ENCODE assay signal across 15 cellular contexts in genomic region chr5:56917534-56917933, GRCh38.
"Had no signal": no experiment of that assay in that cellular context is flagged by ENCODE, and none has a peak within 500 bp of the region (broad histone marks: within the 10 kb centered on the region; RNA-seq: fewer than 3 reads in every experiment).

No MANE protein-coding gene starts in this region.

- H3K4me3 ChIP-seq: gastrocnemius medialis had no signal

- H3K27ac Mint-ChIP-seq: activated naive CD8-positive, alpha-beta T cell treated with anti-CD3 and anti-CD28 coated beads, Interleukin-2, amount 50 U/mL, for 24 hours; activated T-helper 1 cell treated with anti-CD3 and anti-CD28 coated beads, Interleukin-12 subunit alpha, Interleukin-12 subunit beta, Interleukin-2, Interleukin-4 antibody, amounts not matched to agents 30 ng/mL and 10 ng/mL and 1 ng/mL, durations not matched to agents 14 hours and 24 hours and 36 hours; stimulated activated naive CD8-positive, alpha-beta T cell treated with anti-CD3 and anti-CD28 coated beads, Interleukin-15, Interleukin-2, amounts not matched to agents 100 ng/mL and 50 ng/mL, for 24 hours had no signal

- H3K9me3 ChIP-seq: gastrocnemius medialis had no signal

- ATAC-seq: activated CD8-positive, alpha-beta T cell treated with anti-CD3 and anti-CD28 coated beads, Interleukin-2, amount 10 ng/mL, durations not matched to agents 7 days and 5 days; activated naive CD8-positive, alpha-beta T cell treated with anti-CD3 and anti-CD28 coated beads, Interleukin-2, amount 50 U/mL, for 24 hours; gastrocnemius medialis; naive thymus-derived CD4-positive, alpha-beta T cell had no signal

- H3K27ac ChIP-seq: gastrocnemius medialis, VCaP had no signal

- FAIRE-seq: astrocyte, colon had no signal

- H3K27me3 Mint-ChIP-seq: activated naive CD8-positive, alpha-beta T cell treated with anti-CD3 and anti-CD28 coated beads, Interleukin-2, amount 50 U/mL, for 24 hours; naive thymus-derived CD4-positive, alpha-beta T cell; stimulated activated naive CD8-positive, alpha-beta T cell treated with anti-CD3 and anti-CD28 coated beads, Interleukin-15, Interleukin-2, amounts not matched to agents 100 ng/mL and 50 ng/mL, for 24 hours had no signal

- DNase-seq: activated CD4-positive, alpha-beta T cell treated with anti-CD3 and anti-CD28 coated beads for 4 hours; activated CD8-positive, alpha-beta T cell treated with anti-CD3 and anti-CD28 coated beads, Interleukin-2, amount 10 ng/mL, durations not matched to agents 7 days and 5 days; activated naive CD4-positive, alpha-beta T cell treated with Interleukin-2 at 50 U/mL for 16 hours; activated naive CD8-positive, alpha-beta T cell treated with anti-CD3 and anti-CD28 coated beads, Interleukin-2, amount 50 U/mL, for 24 hours; gastrocnemius medialis; naive thymus-derived CD4-positive, alpha-beta T cell; nucleus accumbens; stimulated activated CD4-positive, alpha-beta T cell treated with anti-CD3 and anti-CD28 coated beads, Interleukin-4, amount 100 ng/mL, for 1 hour; stimulated activated CD8-positive, alpha-beta memory T cell treated with anti-CD3 and anti-CD28 coated beads, Interleukin-4, amount 100 ng/mL, for 48 hours; T-helper 1 cell had no signal

- H3K27me3 ChIP-seq: gastrocnemius medialis had no signal

- H3K4me3 Mint-ChIP-seq: activated CD8-positive, alpha-beta T cell treated with anti-CD3 and anti-CD28 coated beads, Interleukin-2, amount 10 ng/mL, durations not matched to agents 7 days and 5 days; activated naive CD8-positive, alpha-beta T cell treated with anti-CD3 and anti-CD28 coated beads, Interleukin-2, amount 50 U/mL, for 24 hours; activated T-helper 1 cell treated with anti-CD3 and anti-CD28 coated beads, Interleukin-12 subunit alpha, Interleukin-12 subunit beta, Interleukin-2, Interleukin-4 antibody, amounts not matched to agents 30 ng/mL and 10 ng/mL and 1 ng/mL, durations not matched to agents 14 hours and 24 hours and 36 hours; naive thymus-derived CD4-positive, alpha-beta T cell; stimulated activated naive CD8-positive, alpha-beta T cell treated with anti-CD3 and anti-CD28 coated beads, Interleukin-15, Interleukin-2, amounts not matched to agents 100 ng/mL and 50 ng/mL, for 24 hours had no signal

- H3K9me3 Mint-ChIP-seq: activated naive CD8-positive, alpha-beta T cell treated with anti-CD3 and anti-CD28 coated beads, Interleukin-2, amount 50 U/mL, for 24 hours; activated T-helper 1 cell treated with anti-CD3 and anti-CD28 coated beads, Interleukin-12 subunit alpha, Interleukin-12 subunit beta, Interleukin-2, Interleukin-4 antibody, amounts not matched to agents 30 ng/mL and 10 ng/mL and 1 ng/mL, durations not matched to agents 14 hours and 24 hours and 36 hours; naive thymus-derived CD4-positive, alpha-beta T cell; stimulated activated naive CD8-positive, alpha-beta T cell treated with anti-CD3 and anti-CD28 coated beads, Interleukin-15, Interleukin-2, amounts not matched to agents 100 ng/mL and 50 ng/mL, for 24 hours had no signal
